ENCODE assay signal across 19 cellular contexts in genomic region chr1:20884513-20884912, GRCh38.
DNase-seq lines count a peak whose midpoint lies in the region; ATAC-seq and TF ChIP-seq lines count a peak whose summit lies in the region.
"Had no signal": no experiment of that assay in that cellular context is flagged by ENCODE, and none has a peak within 500 bp of the region (broad histone marks: within the 10 kb centered on the region; RNA-seq: fewer than 3 reads in every experiment).

No MANE protein-coding gene starts in this region.

- DNase-seq in H4 (ENCODE audit: low spot score) (peak; percentile 9), amniotic epithelial cell (ENCODE audit: low read depth) (peak; percentile 77), fibroblast of pulmonary artery (ENCODE audit: low read depth) (peak; percentile 13), mesenchymal stem cell (peak; percentile 70), ecto neural progenitor cell (ENCODE audit: low spot score) (no peak), SJCRH30 (no peak)
- DNase-seq: BE2C; CD4-positive, CD25-positive, alpha-beta regulatory T cell; COR-L47; DMS 273 treated with DMSO at 0.1 percent for 48 hours; DND-41; NCI-H1105; NCI-H1694; NCI-H2081 treated with DMSO at 0.1 percent for 48 hours; NK-92 treated with Interleukin-12 subunit alpha and Interleukin-12 subunit beta, amount 100 ng/mL, for 24 hours; Peyer's patch; Right ventricle myocardium superior had no signal

- H3K9me3 ChIP-seq in mesenchymal stem cell (ENCODE audit: control insufficient read depth, low read length): no peaks in the 10 kb centered on the region
- no peaks in the 10 kb centered on the region for H3K9me3 ChIP-seq in SJCRH30 (replicated peaks)
- H3K9me3 ChIP-seq in gastroesophageal sphincter: no peaks in the 10 kb centered on the region
- H3K9me3 ChIP-seq: BE2C, Peyer's patch had no signal

- no peak overlapping the region for H2BK12ac ChIP-seq in mesenchymal stem cell (ENCODE audit: low read length in 2 of 2)

- peaks cover 12% of the 10 kb centered on the region for H3K79me1 ChIP-seq in mesenchymal stem cell (replicated peaks; ENCODE audit: low read length, poor library complexity, severe bottlenecking)

- no peak overlapping the region for H4K8ac ChIP-seq in mesenchymal stem cell (ENCODE audit: low read length)

- H2AK5ac ChIP-seq in mesenchymal stem cell (ENCODE audit: low read length, severe bottlenecking): no peak overlapping the region

- no peak overlapping the region for H3K4ac ChIP-seq in mesenchymal stem cell (ENCODE audit: low read depth in 1 of 2, low read length in 2 of 2)

- H3K9ac ChIP-seq in mesenchymal stem cell (ENCODE audit: low read length): no peak overlapping the region

- H3K14ac ChIP-seq in mesenchymal stem cell (ENCODE audit: low read length in 2 of 2): no peak overlapping the region

- no peak overlapping the region for H3K4me2 ChIP-seq in mesenchymal stem cell (ENCODE audit: low read length, poor library complexity, severe bottlenecking)

- no peak overlapping the region for H2BK120ac ChIP-seq in mesenchymal stem cell (ENCODE audit: low read depth, low read length)

- 94% methylated on average over 2 of the region's 3 CpGs for WGBS in mesenchymal stem cell
- 86 to 94% methylated on average over 2 to 3 of the region's 3 CpGs for WGBS in gastroesophageal sphincter (ENCODE audit: low coverage in 1 of 2), 2 donors

- no peak overlapping the region for H3K4me3 ChIP-seq in fibroblast of pulmonary artery (replicated peaks; ENCODE audit: low read depth, low read length)
- H3K4me3 ChIP-seq in mesenchymal stem cell (ENCODE audit: insufficient read depth in 1 of 2, low read depth in 1 of 2, low read length in 2 of 2): no peak overlapping the region
- H3K4me3 ChIP-seq in SJCRH30: no peak overlapping the region
- no peak overlapping the region for H3K4me3 ChIP-seq in gastroesophageal sphincter
- H3K4me3 ChIP-seq: Peyer's patch had no signal

- H4K91ac ChIP-seq in mesenchymal stem cell (ENCODE audit: low read length): no peak overlapping the region

- no peak overlapping the region for H3K18ac ChIP-seq in mesenchymal stem cell (ENCODE audit: low read depth in 1 of 2, low read length in 2 of 2)

- no peak for TF ChIP-seq POLR2A in gastroesophageal sphincter (IDR thresholded peaks at IDR 0.05)

- no peak overlapping the region for H2AFZ ChIP-seq in mesenchymal stem cell (ENCODE audit: low read depth, low read length)

- H3K23ac ChIP-seq in mesenchymal stem cell (ENCODE audit: low read length in 2 of 2): no peak overlapping the region

- H3K36me3 ChIP-seq in mesenchymal stem cell (ENCODE audit: control insufficient read depth in 1 of 2, insufficient read depth in 2 of 2, low read depth in 1 of 2, low read length in 2 of 2) (peaks cover 20 to 48% of the 10 kb centered on the region in 2 experiments), SJCRH30 (peaks cover 27% of the 10 kb centered on the region), gastroesophageal sphincter (peaks cover 2 to 43% of the 10 kb centered on the region in 2 donors)
- H3K36me3 ChIP-seq: BE2C had no signal

- H2BK15ac ChIP-seq in mesenchymal stem cell (ENCODE audit: low read depth, poor library complexity, severe bottlenecking): no peak overlapping the region

- H3K27me3 ChIP-seq in mesenchymal stem cell (ENCODE audit: control insufficient read depth in 1 of 2, insufficient read depth in 1 of 2, low read length in 2 of 2): no peaks in the 10 kb centered on the region
- H3K27me3 ChIP-seq in SJCRH30: no peaks in the 10 kb centered on the region
- no peaks in the 10 kb centered on the region for H3K27me3 ChIP-seq in gastroesophageal sphincter
- H3K27me3 ChIP-seq: BE2C, Peyer's patch had no signal

- TF ChIP-seq CTCF in fibroblast of pulmonary artery (IDR thresholded peaks at IDR 0.05; ENCODE audit: low read length, missing control alignments) (no peak), gastroesophageal sphincter (IDR thresholded peaks at IDR 0.05) (no peak)

- peaks cover 2% of the 10 kb centered on the region for H3K4me1 ChIP-seq in mesenchymal stem cell (ENCODE audit: control insufficient read depth, insufficient read depth, low read depth, low read length)
- H3K4me1 ChIP-seq in SJCRH30: peaks cover 16% of the 10 kb centered on the region
- no peaks in the 10 kb centered on the region for H3K4me1 ChIP-seq in gastroesophageal sphincter
- H3K4me1 ChIP-seq: BE2C, Peyer's patch had no signal

- ATAC-seq in HG02678 (IDR thresholded peaks at IDR 0.05; ENCODE audit: unreplicated experiment): no peak
- no peak for ATAC-seq in gastroesophageal sphincter

- H2BK5ac ChIP-seq in mesenchymal stem cell (ENCODE audit: low read depth, low read length, poor library complexity, severe bottlenecking): no peak overlapping the region

- H3K27ac ChIP-seq in mesenchymal stem cell (ENCODE audit: low read length, poor library complexity, severe bottlenecking): no peak overlapping the region
- no peak overlapping the region for H3K27ac ChIP-seq in SJCRH30
- no peak overlapping the region for H3K27ac ChIP-seq in gastroesophageal sphincter
- H3K27ac ChIP-seq: Peyer's patch had no signal

- TF ChIP-seq EP300 in gastroesophageal sphincter (IDR thresholded peaks at IDR 0.05): no peak

Comparison
In these comparisons a context has a peak if more than half of its experiments do, and no peak if none do; other contexts are left out.
1. DNase-seq: peak in H4 (single experiment), amniotic epithelial cell (single experiment), fibroblast of pulmonary artery (single experiment) and mesenchymal stem cell (single experiment); none in ecto neural progenitor cell (single experiment) and SJCRH30 (0 of 2).